Comparison of ENCODE assay signal across 1 cellular context in genomic region chr2:84996909-84997308, GRCh38.
TF ChIP-seq lines count a peak whose summit lies in the region.

No MANE protein-coding gene starts in this region.

TF ChIP-seq in GM23338, 12 proteins besides CTCF, POLR2A, EP300 and RAD21 (continued from another document):
- TF ChIP-seq, protein P1, sequence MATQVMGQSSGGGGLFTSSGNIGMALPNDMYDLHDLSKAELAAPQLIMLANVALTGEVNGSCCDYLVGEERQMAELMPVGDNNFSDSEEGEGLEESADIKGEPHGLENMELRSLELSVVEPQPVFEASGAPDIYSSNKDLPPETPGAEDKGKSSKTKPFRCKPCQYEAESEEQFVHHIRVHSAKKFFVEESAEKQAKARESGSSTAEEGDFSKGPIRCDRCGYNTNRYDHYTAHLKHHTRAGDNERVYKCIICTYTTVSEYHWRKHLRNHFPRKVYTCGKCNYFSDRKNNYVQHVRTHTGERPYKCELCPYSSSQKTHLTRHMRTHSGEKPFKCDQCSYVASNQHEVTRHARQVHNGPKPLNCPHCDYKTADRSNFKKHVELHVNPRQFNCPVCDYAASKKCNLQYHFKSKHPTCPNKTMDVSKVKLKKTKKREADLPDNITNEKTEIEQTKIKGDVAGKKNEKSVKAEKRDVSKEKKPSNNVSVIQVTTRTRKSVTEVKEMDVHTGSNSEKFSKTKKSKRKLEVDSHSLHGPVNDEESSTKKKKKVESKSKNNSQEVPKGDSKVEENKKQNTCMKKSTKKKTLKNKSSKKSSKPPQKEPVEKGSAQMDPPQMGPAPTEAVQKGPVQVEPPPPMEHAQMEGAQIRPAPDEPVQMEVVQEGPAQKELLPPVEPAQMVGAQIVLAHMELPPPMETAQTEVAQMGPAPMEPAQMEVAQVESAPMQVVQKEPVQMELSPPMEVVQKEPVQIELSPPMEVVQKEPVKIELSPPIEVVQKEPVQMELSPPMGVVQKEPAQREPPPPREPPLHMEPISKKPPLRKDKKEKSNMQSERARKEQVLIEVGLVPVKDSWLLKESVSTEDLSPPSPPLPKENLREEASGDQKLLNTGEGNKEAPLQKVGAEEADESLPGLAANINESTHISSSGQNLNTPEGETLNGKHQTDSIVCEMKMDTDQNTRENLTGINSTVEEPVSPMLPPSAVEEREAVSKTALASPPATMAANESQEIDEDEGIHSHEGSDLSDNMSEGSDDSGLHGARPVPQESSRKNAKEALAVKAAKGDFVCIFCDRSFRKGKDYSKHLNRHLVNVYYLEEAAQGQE (IDR thresholded peaks at IDR 0.05; ENCODE audit: unreplicated experiment) = no peak
- no peak for TF ChIP-seq EZH2phosphoT487 (IDR thresholded peaks at IDR 0.05; ENCODE audit: unreplicated experiment)
- no peak for TF ChIP-seq STAT1 (IDR thresholded peaks at IDR 0.05; ENCODE audit: unreplicated experiment)
- TF ChIP-seq JUNB (IDR thresholded peaks at IDR 0.05; ENCODE audit: unreplicated experiment) = no peak
- no peak for TF ChIP-seq ZNF114 (CRISPR knock-in tag; IDR thresholded peaks at IDR 0.05)
- no peak for TF ChIP-seq ZNF331 (CRISPR knock-in tag; IDR thresholded peaks at IDR 0.05; ENCODE audit: low read depth)
- TF ChIP-seq ZNF462 (CRISPR knock-in tag; IDR thresholded peaks at IDR 0.05) = no peak
- no peak for TF ChIP-seq POLR2AphosphoS5 (IDR thresholded peaks at IDR 0.05; ENCODE audit: low read depth)
